30 cellular contexts compared by ENCODE assay signal in genomic region chr3:160668454-160668853, GRCh38. TPM values are rescaled to one million over a fixed set of nuclear protein-coding genes. Genes with fewer than 3 reads are reported as not detected.
"Had no signal": no experiment of that assay in that cellular context is flagged by ENCODE, and none has a peak within 500 bp of the region (broad histone marks: within the 10 kb centered on the region; RNA-seq: fewer than 3 reads in every experiment).

No MANE protein-coding gene starts in this region.

- H3K27ac ChIP-seq: esophagus muscularis mucosa, foreskin keratinocyte, heart right ventricle, left lung, lower lobe of right lung, neural progenitor cell, thoracic aorta, upper lobe of left lung, vagina, VCaP had no signal

- ATAC-seq: activated naive CD8-positive, alpha-beta T cell treated with anti-CD3 and anti-CD28 coated beads, Interleukin-2, amount 50 U/mL, for 24 hours; activated T-cell treated with anti-CD3 and anti-CD28 coated beads, Interleukin-2, amount 50 U/mL, for 4 hours; foreskin keratinocyte; heart right ventricle; left lung; lower lobe of right lung; natural killer cell; right cardiac atrium; stimulated activated naive CD8-positive, alpha-beta T cell treated with anti-CD3 and anti-CD28 coated beads, Interleukin-15, Interleukin-2, amounts not matched to agents 100 U/mL and 50 U/mL, for 24 hours had no signal

- FAIRE-seq: TTC549 had no signal

- H3K4me1 ChIP-seq: esophagus muscularis mucosa, heart right ventricle, left lung, lower lobe of right lung, upper lobe of left lung, vagina had no signal

- H3K36me3 ChIP-seq: esophagus muscularis mucosa, heart right ventricle, left lung, lower lobe of right lung, neural progenitor cell, thoracic aorta, upper lobe of left lung, vagina had no signal

- H3K27me3 ChIP-seq: esophagus muscularis mucosa, foreskin keratinocyte, heart right ventricle, left lung, neural progenitor cell, upper lobe of left lung, vagina had no signal

- DNase-seq: activated CD4-positive, alpha-beta memory T cell treated with anti-CD3 and anti-CD28 coated beads, Interleukin-2, amount 10 ng/mL, durations not matched to agents 7 days and 5 days; activated CD4-positive, alpha-beta T cell treated with anti-CD3 and anti-CD28 coated beads, Interleukin-2, amount 10 ng/mL, durations not matched to agents 24 days and 14 days; activated CD4-positive, CD25-positive, alpha-beta regulatory T cell treated with anti-CD3 and anti-CD28 coated beads, Interleukin-2, amount 50 U/mL, for 72 hours; activated naive CD8-positive, alpha-beta T cell treated with anti-CD3 and anti-CD28 coated beads, Interleukin-2, amount 50 U/mL, for 24 hours; activated T-cell treated with anti-CD3 and anti-CD28 coated beads, Interleukin-2, amount 50 U/mL, for 4 hours; amygdala; caudate nucleus; endodermal cell; foreskin keratinocyte; heart right ventricle; kidney glomerular epithelial cell; left lung; lower lobe of right lung; mesendoderm; natural killer cell; occipital lobe; right cardiac atrium; stimulated activated CD4-positive, alpha-beta T cell treated with anti-CD3 and anti-CD28 coated beads, Interleukin-2, amount 100 ng/mL, for 48 hours; stimulated activated naive CD8-positive, alpha-beta T cell treated with anti-CD3 and anti-CD28 coated beads, Interleukin-15, Interleukin-2, amounts not matched to agents 100 U/mL and 50 U/mL, for 24 hours; T-helper 9 cell; upper lobe of left lung had no signal

- H3K4me3 ChIP-seq: esophagus muscularis mucosa, heart right ventricle, left lung, lower lobe of right lung, neural progenitor cell, thoracic aorta, upper lobe of left lung, vagina had no signal

- H2AFZ ChIP-seq: neural progenitor cell had no signal

- H3K9me3 ChIP-seq: esophagus muscularis mucosa, heart right ventricle, left lung, lower lobe of right lung, thoracic aorta, upper lobe of left lung, vagina had no signal

- H3K9ac ChIP-seq: neural progenitor cell had no signal

RNA-seq across cellular contexts. Expression of gene ARL14, which starts 8.5 kb away (rescaled TPM):
- total RNA-seq: activated CD4-positive, alpha-beta memory T cell treated with anti-CD3 and anti-CD28 coated beads, Interleukin-2, amount 10 ng/mL, durations not matched to agents 7 days and 5 days; activated CD4-positive, alpha-beta T cell treated with anti-CD3 and anti-CD28 coated beads, Interleukin-2, amount 10 ng/mL, durations not matched to agents 24 days and 14 days; activated T-cell treated with anti-CD3 and anti-CD28 coated beads, Interleukin-2, amount 50 U/mL, for 4 hours; activated T-helper 2 cell treated with anti-CD3 and anti-CD28 coated beads, Interferon-gamma antibody, Interleukin-2, Interleukin-4, amounts not matched to agents 10 μg/mL and 5 μg/mL and 100 μg/mL, durations not matched to agents 14 hours and 24 hours and 36 hours; endodermal cell; esophagus muscularis mucosa; glomerular endothelial cell; heart right ventricle; left lung; lower lobe of right lung; mononuclear cell; natural killer cell; occipital lobe; right cardiac atrium; upper lobe of left lung; vagina had no signal
- polyA plus RNA-seq: heart right ventricle had no signal
